In the genomic region with DNA sequence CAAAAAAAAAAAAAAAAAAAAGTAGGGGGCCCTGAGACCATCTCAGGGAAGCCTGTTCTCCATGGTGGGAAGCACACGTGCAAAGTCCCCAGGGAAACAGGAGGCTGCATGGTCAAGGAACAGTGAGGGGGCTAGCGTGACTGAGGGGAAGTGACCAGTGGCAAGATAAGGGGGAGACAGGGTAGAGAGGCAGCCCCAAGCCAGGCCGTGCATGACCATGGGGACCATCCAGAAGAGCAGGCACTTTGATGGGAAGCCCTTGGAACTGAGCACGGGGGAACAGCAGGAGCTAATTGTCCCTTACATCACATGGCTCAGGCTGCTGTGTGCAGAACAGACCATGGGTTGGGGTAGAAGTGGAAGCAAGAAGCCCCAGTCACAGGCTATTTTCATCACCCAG, we compare ENCODE assay signal across 10 cellular contexts.
"Had no signal": no experiment of that assay in that cellular context is flagged by ENCODE, and none has a peak within 500 bp of the region (broad histone marks: within the 10 kb centered on the region; RNA-seq: fewer than 3 reads in every experiment).

No MANE protein-coding gene starts in this region.

- DNase-seq: GM23248, GOT3, H7, H9, HCEC 1CT, HFFc6 had no signal

- H3K4me1 ChIP-seq: HAP-1 had no signal

- H2AFZ ChIP-seq: GM23248, GM23338 had no signal

- H3K4me3 ChIP-seq: GM23248, GM23338, HAP-1 had no signal

- ATAC-seq: GM23338, HCT116 had no signal

- H3K9ac ChIP-seq: GM23248 had no signal

- H3K36me3 ChIP-seq: HAP-1 had no signal

- H3K27ac ChIP-seq: GM23248 had no signal

- H3K4me2 ChIP-seq: GM23338 had no signal

- FAIRE-seq: H54 had no signal
